Comparison of ENCODE assay signal across 8 cellular contexts in genomic region chr1:28208818-28209441, GRCh38. TPM values are rescaled to one million over a fixed set of nuclear protein-coding genes. Genes with fewer than 3 reads are reported as not detected.
DNase-seq lines count a peak whose midpoint lies in the region; ATAC-seq, FAIRE-seq and TF ChIP-seq lines count a peak whose summit lies in the region.

No MANE protein-coding gene starts in this region.

- peak; percentile 51 for DNase-seq in GM10266 (ENCODE audit: extremely low spot score)
- peak; percentile 20 for DNase-seq in NCI-H146 (lab: John Stamatoyannopoulos, UW)
- DNase-seq in mammary epithelial cell, result peak; percentile 62
- DNase-seq in stimulated activated CD4-positive, alpha-beta T cell treated with anti-CD3 and anti-CD28 coated beads, Interleukin-1b, Interleukin-23, amount 100 ng/mL, for 1 hour (ENCODE audit: low read depth in 2 of 2), result peak; percentile 18 to 23

- peaks cover 12% of the 10 kb centered on the region for H3K79me2 ChIP-seq in mammary epithelial cell (ENCODE audit: insufficient read depth, low read length)

- peaks cover 16% of the 10 kb centered on the region for H3K36me3 ChIP-seq in mammary epithelial cell (ENCODE audit: insufficient read depth, low read length)

- dilution Hi-C loops in mammary epithelial cell (cut with HindIII; ENCODE audit: low sequenced_read_pairs), result no loop called here

- in situ Hi-C loops in mammary epithelial cell (cut with MboI; ENCODE audit: low sequenced_read_pairs in 2 of 2), result no loop called here

- no peak overlapping the region for H3K4me3 ChIP-seq in mammary epithelial cell (replicated peaks in 1 of 3; ENCODE audit: insufficient read depth in 1 of 3, low read depth in 2 of 3, low read length in 3 of 3)

- no peaks in the 10 kb centered on the region for H4K20me1 ChIP-seq in mammary epithelial cell (ENCODE audit: insufficient read depth, low read length)

- ATAC-seq in HG02870 (IDR thresholded peaks at IDR 0.05; ENCODE audit: unreplicated experiment), result no peak
- ATAC-seq in HG03457 (IDR thresholded peaks at IDR 0.05; ENCODE audit: unreplicated experiment), result no peak

- H3K27ac ChIP-seq in mammary epithelial cell (ENCODE audit: insufficient read depth, low read depth, low read length), result no peak overlapping the region

- CTCF ChIA-PET in mammary epithelial cell (lab: Charles Lee; ENCODE audit: low non-redundant PET), result interaction anchor here (0.6 to 1.3 kb wide), 6 partner anchors 112 to 351 kb away, joined by 3 to 15 read pairs (median 4); no protein-coding TSS in a partner anchor

- peak; percentile 76 for FAIRE-seq in TTC549 (lab: Jason Lieb, UNC)
- FAIRE-seq in islet of Langerhans (lab: Jason Lieb, UNC), result peak; percentile 74

- no TSS peak for BruUV-seq in mammary epithelial cell (replicated peaks; lab: Mats Ljungman, UMichigan)

- H3K4me1 ChIP-seq in mammary epithelial cell (ENCODE audit: insufficient read depth, low read length), result no peaks in the 10 kb centered on the region

- H3K4me2 ChIP-seq in mammary epithelial cell (ENCODE audit: insufficient read depth, low read depth, low read length), result no peak overlapping the region

- H2AFZ ChIP-seq in mammary epithelial cell (ENCODE audit: low read depth, low read length), result no peak overlapping the region

- no peaks in the 10 kb centered on the region for H3K27me3 ChIP-seq in mammary epithelial cell (ENCODE audit: insufficient read depth, low read length)

- intact Hi-C loops in mammary epithelial cell (cut with micrococcal nuclease), result loop anchor here (1.0 to 10.0 kb wide), 3 partner anchors 118 to 351 kb away; no protein-coding TSS in a partner anchor

- TF ChIP-seq CTCF in GM10266 (IDR thresholded peaks at IDR 0.05; ENCODE audit: control insufficient read depth, insufficient read depth, low read depth, missing control alignments) (peak; percentile 82), mammary epithelial cell (conservative IDR thresholded peaks at IDR 0.05 in 1 of 2, IDR thresholded peaks at IDR 0.05 in 1 of 2; ENCODE audit: extremely low read depth in 1 of 2, insufficient read depth in 1 of 2, low read depth in 1 of 2, low read length in 2 of 2) (peak; percentile 73 to 84)

- no peaks in the 10 kb centered on the region for H3K9me3 ChIP-seq in mammary epithelial cell (replicated peaks; ENCODE audit: insufficient read depth, low read length)

- no peak overlapping the region for H3K9ac ChIP-seq in mammary epithelial cell (ENCODE audit: insufficient read depth, low read length)

- WGBS in mammary epithelial cell (ENCODE audit: low coverage, missing lambda C conversion rate), result 30% methylated on average over 4 of the region's 4 CpGs

RNA-seq across cellular contexts. Expression of gene DNAJC8, which starts 23.9 kb away (rescaled TPM):
- 10 to 100 TPM; 36.0 to 68.9 TPM for total RNA-seq in mammary epithelial cell
- polyA plus RNA-seq in mammary epithelial cell, result 55.0 TPM
- polyA minus RNA-seq in mammary epithelial cell, result 24.7 TPM

RNA-seq across cellular contexts. Expression of gene ATP5IF1, which starts 27.0 kb away (rescaled TPM):
- 100 to 1,000 TPM; 114 to 244 TPM for total RNA-seq in mammary epithelial cell
- polyA plus RNA-seq in mammary epithelial cell, result 399 TPM
- polyA minus RNA-seq in mammary epithelial cell, result 24.8 TPM

RNA-seq across cellular contexts. Expression of gene PTAFR, which starts 32.4 kb away (rescaled TPM):
- total RNA-seq in mammary epithelial cell, result 10 to 100 TPM in 1 of 2 donors, 1 to 10 TPM in 1; 1.8 to 10.9 TPM
- 38.1 TPM for polyA plus RNA-seq in mammary epithelial cell
- 25.8 TPM for polyA minus RNA-seq in mammary epithelial cell

RNA-seq across cellular contexts. Expression of gene SESN2, which starts 50.4 kb away (rescaled TPM):
- total RNA-seq in mammary epithelial cell, result 10 to 100 TPM; 83.0 to 98.5 TPM
- 21.5 TPM for polyA plus RNA-seq in mammary epithelial cell
- 23.6 TPM for polyA minus RNA-seq in mammary epithelial cell
